Comparison of ENCODE assay signal across 8 cellular contexts in the genomic region with DNA sequence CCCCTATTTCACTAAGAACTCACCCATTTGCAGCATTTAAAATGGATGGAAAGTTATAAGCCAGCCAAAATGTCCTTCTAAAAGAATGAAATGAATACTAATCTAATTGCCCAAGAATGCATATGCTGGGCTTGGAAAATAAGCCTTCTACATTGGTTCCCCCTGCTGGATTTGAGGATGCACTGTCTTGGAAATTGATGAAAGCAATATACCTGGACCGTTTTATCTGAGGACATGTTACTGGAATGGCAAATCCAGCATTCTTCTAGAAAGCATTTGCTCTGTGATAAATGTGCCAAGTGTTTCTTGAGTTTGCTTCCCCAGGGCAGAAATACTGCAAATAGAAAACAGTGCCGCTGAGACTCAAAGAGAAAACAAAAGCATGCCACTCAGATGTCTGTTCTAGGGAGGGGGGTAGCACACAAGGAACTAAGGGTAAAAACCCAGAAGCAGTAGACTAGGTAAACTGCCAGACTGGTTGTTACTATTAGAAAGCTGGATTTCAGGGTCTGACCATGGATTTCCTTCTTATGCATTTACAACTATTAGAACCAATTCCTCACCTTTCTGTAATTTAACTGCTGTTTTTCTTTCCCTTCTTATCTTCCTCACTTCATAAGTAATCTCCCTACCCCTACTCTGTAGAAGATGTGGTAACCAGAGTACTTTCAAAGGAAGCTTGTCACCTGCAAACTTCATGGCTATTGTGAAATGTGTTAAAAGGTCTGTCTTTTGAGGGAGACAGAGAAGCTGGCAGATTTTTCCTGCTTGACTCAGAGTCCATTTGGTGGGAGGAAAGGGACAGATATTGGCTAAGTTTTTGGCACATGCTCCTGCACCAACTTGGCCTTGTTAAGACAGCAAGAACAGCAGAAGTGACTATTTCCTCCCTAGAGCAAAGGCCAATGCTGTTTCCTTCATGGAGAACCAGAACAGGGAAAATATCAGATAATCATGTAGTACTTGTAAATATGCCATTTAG.
DNase-seq lines count a peak whose midpoint lies in the region; ATAC-seq, FAIRE-seq and TF ChIP-seq lines count a peak whose summit lies in the region.

No MANE protein-coding gene starts in this region.

- POLR2A ChIA-PET in H1 (lab: Charles Lee; ENCODE audit: partially characterized antibody) = no interaction called here

- H2BK15ac ChIP-seq in H1 (ENCODE audit: low read length) = no peak overlapping the region

- H3K79me1 ChIP-seq in H1 (ENCODE audit: low read depth, low read length) = no peaks in the 10 kb centered on the region

- H4K8ac ChIP-seq in H1 (ENCODE audit: extremely low read depth, insufficient read depth, low read length) = no peak overlapping the region

- DNase-seq in NCI-H1436 (lab: John Stamatoyannopoulos, UW) (peak; percentile 8), NCI-H1436 treated with DMSO at 0.1 percent for 48 hours (lab: John Stamatoyannopoulos, UW) (no peak), NCI-H510A treated with DMSO at 0.1 percent for 48 hours (lab: John Stamatoyannopoulos, UW) (peak; percentile 76), H1 (ENCODE audit: low read depth in 1 of 2, low spot score in 2 of 2) (no peak), omental fat pad (ENCODE audit: low spot score) (no peak), GM12891 (ENCODE audit: insufficient read length, low spot score) (no peak)
- no peak for DNase-seq in activated naive CD4-positive, alpha-beta T cell treated with anti-CD3 and anti-CD28 coated beads, Interleukin-2, amount 10 ng/mL, durations not matched to agents 7 days and 5 days

- TF ChIP-seq CTCF in H1 (IDR thresholded peaks at IDR 0.05; ENCODE audit: control extremely low read depth in 1 of 3, insufficient read depth in 1 of 3, low read depth in 1 of 3, low read length in 3 of 3) (peak in 2 of 3 experiments; percentile 53 to 69; a peak in 2 of 4 replicates), omental fat pad (IDR thresholded peaks at IDR 0.05) (no peak)

- ATAC-seq in omental fat pad (ENCODE audit: low FRiP score) (peak; percentile 65), HG03457 (IDR thresholded peaks at IDR 0.05; ENCODE audit: unreplicated experiment) (no peak)

- no peak overlapping the region for H3K4me2 ChIP-seq in H1 (ENCODE audit: insufficient read depth in 1 of 2, low read depth in 2 of 2, low read length in 2 of 2)

- H3K23me2 ChIP-seq in H1 (ENCODE audit: low read depth, low read length) = no peaks in the 10 kb centered on the region

- no peaks in the 10 kb centered on the region for H4K20me1 ChIP-seq in H1 (replicated peaks in 1 of 2; ENCODE audit: control insufficient read depth in 1 of 2, insufficient read depth in 2 of 2, low read length in 2 of 2)

- H2BK120ac ChIP-seq in H1 (replicated peaks; ENCODE audit: low read depth, low read length) = no peak overlapping the region

- H3K9ac ChIP-seq in H1 (replicated peaks in 1 of 4; ENCODE audit: extremely low read depth in 1 of 4, low read depth in 3 of 4, low read length in 3 of 4) = no peak overlapping the region

- H3K4me3 Mint-ChIP-seq in activated naive CD4-positive, alpha-beta T cell treated with anti-CD3 and anti-CD28 coated beads, Interleukin-2, amount 10 ng/mL, durations not matched to agents 7 days and 5 days = no peak overlapping the region

- H2BK12ac ChIP-seq in H1 (ENCODE audit: low read depth, low read length) = no peak overlapping the region

- H3K79me2 ChIP-seq in H1 (ENCODE audit: control insufficient read depth in 1 of 2, insufficient read depth in 2 of 2, low read length in 2 of 2) = no peaks in the 10 kb centered on the region

- H3K14ac ChIP-seq in H1 (ENCODE audit: insufficient read length) = no peak overlapping the region

- no peak overlapping the region for H3K4me3 ChIP-seq in H1 (ENCODE audit: extremely low read depth in 1 of 4, insufficient read depth in 2 of 4, low read depth in 3 of 4, low read length in 4 of 4)

- WGBS in H1 (ENCODE audit: extremely low coverage in 1 of 2, insufficient coverage in 1 of 2, insufficient read length in 1 of 2, insufficient replicate concordance in 2 of 2, low coverage in 1 of 2, low lambda C conversion rate in 2 of 2, missing lambda C conversion rate in 1 of 2), 2 experiments = 37% methylated on average over 2 of the region's 2 CpGs; no CpG with 5 or more reads in 1 of the 2 experiments

- peak; percentile 78 to 84 for TF ChIP-seq RAD21 in H1 (IDR thresholded peaks at IDR 0.05 in 1 of 2, conservative IDR thresholded peaks at IDR 0.05 in 1 of 2; ENCODE audit: low read depth in 2 of 2, low read length in 2 of 2)

- peaks cover 2% of the 10 kb centered on the region for H3K9me3 Mint-ChIP-seq in activated naive CD4-positive, alpha-beta T cell treated with anti-CD3 and anti-CD28 coated beads, Interleukin-2, amount 10 ng/mL, durations not matched to agents 7 days and 5 days

- no peak overlapping the region for H2AFZ ChIP-seq in H1 (ENCODE audit: low read length)

- no peak overlapping the region for H2BK20ac ChIP-seq in H1 (ENCODE audit: low read length)

- TF ChIP-seq POLR2A in H1 (IDR thresholded peaks at IDR 0.05; ENCODE audit: control extremely low read depth in 1 of 2, low read depth in 2 of 2, low read length in 2 of 2) = no peak
- TF ChIP-seq POLR2A in GM12891 (IDR thresholded peaks at IDR 0.05; ENCODE audit: low read depth, low read length) = no peak

- H4K91ac ChIP-seq in H1 (replicated peaks; ENCODE audit: insufficient read length, low read length) = no peak overlapping the region

- H3K27ac Mint-ChIP-seq in activated naive CD4-positive, alpha-beta T cell treated with anti-CD3 and anti-CD28 coated beads, Interleukin-2, amount 10 ng/mL, durations not matched to agents 7 days and 5 days = no peak overlapping the region

- no peak overlapping the region for H3K23ac ChIP-seq in H1 (ENCODE audit: insufficient read length)

- FAIRE-seq in H1 (lab: Jason Lieb, UNC) (peak; percentile 71), GM12891 (lab: Jason Lieb, UNC) (no peak)

- no peaks in the 10 kb centered on the region for H3K36me3 ChIP-seq in H1 (ENCODE audit: control insufficient read depth in 2 of 4, insufficient read depth in 4 of 4, low read length in 3 of 4)

- H2AK5ac ChIP-seq in H1 (ENCODE audit: low read depth, low read length) = no peak overlapping the region

- no peaks in the 10 kb centered on the region for H3K9me3 ChIP-seq in H1 (ENCODE audit: insufficient read depth in 2 of 2, low read depth in 1 of 2, low read length in 1 of 2)

- no peaks in the 10 kb centered on the region for H3K4me1 Mint-ChIP-seq in activated naive CD4-positive, alpha-beta T cell treated with anti-CD3 and anti-CD28 coated beads, Interleukin-2, amount 10 ng/mL, durations not matched to agents 7 days and 5 days

- no peak overlapping the region for H3K4ac ChIP-seq in H1 (replicated peaks; ENCODE audit: insufficient read length, low read depth, low read length)

- H3K36me3 Mint-ChIP-seq in activated naive CD4-positive, alpha-beta T cell treated with anti-CD3 and anti-CD28 coated beads, Interleukin-2, amount 10 ng/mL, durations not matched to agents 7 days and 5 days = no peaks in the 10 kb centered on the region

- H3K4me1 ChIP-seq in H1 (replicated peaks in 1 of 4; ENCODE audit: control insufficient read depth in 3 of 4, insufficient read depth in 4 of 4, low read length in 3 of 4) = no peaks in the 10 kb centered on the region

- H3K27me3 ChIP-seq in H1 (replicated peaks in 1 of 4; ENCODE audit: control insufficient read depth in 3 of 4, extremely low read depth in 1 of 4, insufficient read depth in 3 of 4, low read length in 3 of 4) = no peaks in the 10 kb centered on the region

- H3K56ac ChIP-seq in H1 (replicated peaks; ENCODE audit: insufficient read length, low read depth, low read length) = no peak overlapping the region

- CTCF ChIA-PET in H1 (lab: Charles Lee; ENCODE audit: partially characterized antibody) = interaction anchor here (0.6 to 3.7 kb wide), 20 partner anchors 8 to 545 kb away, joined by 3 to 30 read pairs (median 3); no protein-coding TSS in a partner anchor
- CTCF ChIA-PET in activated naive CD4-positive, alpha-beta T cell treated with anti-CD3 and anti-CD28 coated beads, Interleukin-2, amount 10 ng/mL, durations not matched to agents 7 days and 5 days (lab: Charles Lee) = no interaction called here

- H4K5ac ChIP-seq in H1 (ENCODE audit: insufficient read length, low read depth, low read length) = no peak overlapping the region

- no peak for TF ChIP-seq EP300 in H1 (IDR thresholded peaks at IDR 0.05; ENCODE audit: borderline replicate concordance in 1 of 2, low read depth in 2 of 2, low read length in 2 of 2)

- H3K27me3 Mint-ChIP-seq in activated naive CD4-positive, alpha-beta T cell treated with anti-CD3 and anti-CD28 coated beads, Interleukin-2, amount 10 ng/mL, durations not matched to agents 7 days and 5 days = no peaks in the 10 kb centered on the region

- H3K27ac ChIP-seq in H1 (ENCODE audit: low read depth, low read length) = no peak overlapping the region

- H2BK5ac ChIP-seq in H1 (ENCODE audit: low read depth, low read length) = no peak overlapping the region

- H3K18ac ChIP-seq in H1 (ENCODE audit: extremely low read depth, low read length) = no peak overlapping the region

TF ChIP-seq in H1, 55 proteins besides CTCF, POLR2A, EP300 and RAD21 (continues in another document):
- TF ChIP-seq TEAD4 (IDR thresholded peaks at IDR 0.05; ENCODE audit: low read depth, low read length) (no peak), KDM4A (IDR thresholded peaks at IDR 0.05; ENCODE audit: low read depth, low read length, severe bottlenecking) (no peak), RXRA (IDR thresholded peaks at IDR 0.05; ENCODE audit: insufficient read depth, low read depth, low read length) (no peak), JUN (IDR thresholded peaks at IDR 0.05; ENCODE audit: low read depth, low read length) (no peak), TBP (IDR thresholded peaks at IDR 0.05; ENCODE audit: low read depth, low read length) (no peak), POU5F1 (IDR thresholded peaks at IDR 0.05; ENCODE audit: low read depth, low read length) (no peak)
- TF ChIP-seq, protein P1, sequence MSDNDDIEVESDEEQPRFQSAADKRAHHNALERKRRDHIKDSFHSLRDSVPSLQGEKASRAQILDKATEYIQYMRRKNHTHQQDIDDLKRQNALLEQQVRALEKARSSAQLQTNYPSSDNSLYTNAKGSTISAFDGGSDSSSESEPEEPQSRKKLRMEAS (IDR thresholded peaks at IDR 0.05) = no peak

TF ChIP-seq in GM12891, 5 proteins besides CTCF, POLR2A, EP300 and RAD21:
- TF ChIP-seq SPI1 (IDR thresholded peaks at IDR 0.05; ENCODE audit: low read depth, low read length) (no peak), POLR2AphosphoS5 (IDR thresholded peaks at IDR 0.05; ENCODE audit: low read depth, low read length) (no peak)

Comparison
In these comparisons a context has a peak if more than half of its experiments do, and no peak if none do; other contexts are left out.
1. DNase-seq: peak in NCI-H1436 (single experiment) and NCI-H510A treated with DMSO at 0.1 percent for 48 hours (single experiment); none in NCI-H1436 treated with DMSO at 0.1 percent for 48 hours (single experiment), H1 (0 of 2), omental fat pad (single experiment), activated naive CD4-positive, alpha-beta T cell treated with anti-CD3 and anti-CD28 coated beads, Interleukin-2, amount 10 ng/mL, durations not matched to agents 7 days and 5 days (single experiment) and GM12891 (single experiment).
2. CTCF ChIP-seq: peak in H1 (2 of 3); none in omental fat pad (0 of 3).